8 cellular contexts compared by ENCODE assay signal in the genomic region with DNA sequence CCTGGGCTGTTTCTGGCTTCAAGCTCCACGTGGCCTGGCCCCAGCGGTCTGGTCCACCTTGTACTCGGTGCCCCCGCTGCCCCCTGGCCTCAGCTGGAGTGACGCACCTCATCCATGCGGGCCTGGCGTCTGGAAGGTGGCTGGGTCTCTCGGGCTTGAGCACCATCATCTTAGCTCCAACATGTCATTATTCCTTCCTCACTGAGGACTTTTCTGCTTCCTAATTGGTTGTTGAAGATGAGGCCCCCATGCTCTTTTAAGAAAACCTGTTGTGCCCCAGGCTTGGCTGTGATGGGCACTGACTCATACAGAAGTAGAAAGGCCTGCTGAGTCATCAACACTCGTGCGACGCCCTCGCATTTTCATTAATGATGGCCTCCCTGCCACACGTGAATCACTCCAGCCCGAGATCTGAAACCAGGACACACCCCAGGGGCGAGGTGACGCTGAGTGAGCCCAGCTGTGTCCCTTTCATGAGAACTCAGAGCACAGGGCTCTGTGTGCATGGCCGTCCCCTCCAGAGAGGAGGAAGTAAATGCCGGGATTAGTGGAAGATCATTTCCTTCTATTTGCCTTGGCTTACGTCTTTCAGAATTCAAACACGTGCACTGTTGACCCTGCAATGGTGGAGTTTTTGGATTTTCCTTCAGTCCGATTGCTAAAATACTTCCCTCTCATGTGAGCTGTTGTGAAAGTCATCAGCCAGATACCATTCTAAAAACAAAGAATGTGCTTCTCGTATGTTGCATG. TPM values are rescaled to one million over a fixed set of nuclear protein-coding genes. Genes with fewer than 3 reads are reported as not detected.
A peak's percentile ranks its signal among the peaks of the same experiment; 100 is the strongest.
DNase-seq lines count a peak whose midpoint lies in the region; ATAC-seq and TF ChIP-seq lines count a peak whose summit lies in the region.

No MANE protein-coding gene starts in this region.

- no peaks in the 10 kb centered on the region for H3K36me3 Mint-ChIP-seq in activated naive CD4-positive, alpha-beta T cell treated with anti-CD3 and anti-CD28 coated beads, Interleukin-2, amount 10 ng/mL, durations not matched to agents 7 days and 5 days
- no peaks in the 10 kb centered on the region for H3K36me3 Mint-ChIP-seq in immature natural killer cell

- 44% methylated on average over 22 of the region's 22 CpGs for WGBS in hepatocyte (ENCODE audit: low lambda C conversion rate, missing lambda C conversion rate)

- no peaks in the 10 kb centered on the region for H3K79me2 ChIP-seq in PC-9 (ENCODE audit: low read depth)
- H3K79me2 ChIP-seq in hepatocyte, result no peaks in the 10 kb centered on the region

- BruUV-seq in A673 (replicated peaks; lab: Mats Ljungman, UMichigan) (no TSS peak), PC-9 (replicated peaks; lab: Mats Ljungman, UMichigan) (no TSS peak)

- no peaks in the 10 kb centered on the region for H3K9me3 Mint-ChIP-seq in activated naive CD4-positive, alpha-beta T cell treated with anti-CD3 and anti-CD28 coated beads, Interleukin-2, amount 10 ng/mL, durations not matched to agents 7 days and 5 days
- no peaks in the 10 kb centered on the region for H3K9me3 Mint-ChIP-seq in immature natural killer cell

- peaks cover 17% of the 10 kb centered on the region; the same call in 1 of the 2 replicates for H3F3A ChIP-seq in PC-9 (ENCODE audit: insufficient read depth, low read depth)

- H2AFZ ChIP-seq in PC-9 (peak overlapping the region; percentile 6; the same call in 1 of the 2 replicates), hepatocyte (peak overlapping the region; percentile 31)

- peaks cover 18% of the 10 kb centered on the region for H3K4me1 ChIP-seq in A673 (ENCODE audit: insufficient read depth, low read length, poor library complexity, severe bottlenecking)
- peaks cover 20% of the 10 kb centered on the region for H3K4me1 ChIP-seq in PC-9 (replicated peaks; ENCODE audit: insufficient read depth)
- peaks cover 9% of the 10 kb centered on the region for H3K4me1 ChIP-seq in hepatocyte (ENCODE audit: insufficient read depth)

- peaks cover 88% of the 10 kb centered on the region for H3K27me3 Mint-ChIP-seq in activated naive CD4-positive, alpha-beta T cell treated with anti-CD3 and anti-CD28 coated beads, Interleukin-2, amount 10 ng/mL, durations not matched to agents 7 days and 5 days
- peaks cover 7 to 24% (median 17%) of the 10 kb centered on the region in 3 donors for H3K27me3 Mint-ChIP-seq in immature natural killer cell (ENCODE audit: low read depth in 3 of 3)

- H3K27ac ChIP-seq in A673 (ENCODE audit: low read depth, low read length, poor library complexity, severe bottlenecking) (no peak overlapping the region), PC-9 (peak overlapping the region; percentile 66), hepatocyte (peak overlapping the region; percentile 72)

- H3K4me3 ChIP-seq in A673 (ENCODE audit: low read depth, low read length, poor library complexity, severe bottlenecking), result no peak overlapping the region
- peak overlapping the region; percentile 23; the same call in 1 of the 2 replicates for H3K4me3 ChIP-seq in PC-9
- no peak overlapping the region for H3K4me3 ChIP-seq in hepatocyte

- intact Hi-C loops in A673 (cut with micrococcal nuclease; ENCODE audit: unreplicated experiment) (no loop called here), PC-9 (cut with micrococcal nuclease; ENCODE audit: unreplicated experiment) (no loop called here)

- no peaks in the 10 kb centered on the region for H3K27me3 ChIP-seq in A673 (replicated peaks; ENCODE audit: insufficient read depth, low read depth, low read length, poor library complexity)
- no peaks in the 10 kb centered on the region for H3K27me3 ChIP-seq in PC-9 (ENCODE audit: insufficient read depth, low read depth)
- H3K27me3 ChIP-seq in hepatocyte, result no peaks in the 10 kb centered on the region

- no peaks in the 10 kb centered on the region for H3K9me3 ChIP-seq in A673 (ENCODE audit: low read depth, low read length, poor library complexity, severe bottlenecking)
- no peaks in the 10 kb centered on the region for H3K9me3 ChIP-seq in PC-9 (ENCODE audit: insufficient read depth, low read depth)
- no peaks in the 10 kb centered on the region for H3K9me3 ChIP-seq in hepatocyte (ENCODE audit: low read depth)

- peak; percentile 77 for ATAC-seq in GM18858 (IDR thresholded peaks at IDR 0.05; ENCODE audit: unreplicated experiment)
- ATAC-seq in HG03039 (IDR thresholded peaks at IDR 0.05; ENCODE audit: unreplicated experiment), result peak; percentile 92

- H3K4me2 ChIP-seq in PC-9, result peak overlapping the region; percentile 64
- H3K4me2 ChIP-seq in hepatocyte, result peak overlapping the region; percentile 53

- H3K27ac Mint-ChIP-seq in activated naive CD4-positive, alpha-beta T cell treated with anti-CD3 and anti-CD28 coated beads, Interleukin-2, amount 10 ng/mL, durations not matched to agents 7 days and 5 days, result no peak overlapping the region
- no peak overlapping the region for H3K27ac Mint-ChIP-seq in immature natural killer cell

- H3K4me1 Mint-ChIP-seq in activated naive CD4-positive, alpha-beta T cell treated with anti-CD3 and anti-CD28 coated beads, Interleukin-2, amount 10 ng/mL, durations not matched to agents 7 days and 5 days, result peaks cover 11% of the 10 kb centered on the region
- no peaks in the 10 kb centered on the region for H3K4me1 Mint-ChIP-seq in immature natural killer cell

- no peaks in the 10 kb centered on the region for H3K9me2 ChIP-seq in PC-9 (ENCODE audit: insufficient read depth)
- no peaks in the 10 kb centered on the region for H3K9me2 ChIP-seq in hepatocyte (replicated peaks; ENCODE audit: insufficient read depth)

- H4K20me1 ChIP-seq in PC-9 (ENCODE audit: insufficient read depth), result no peaks in the 10 kb centered on the region
- no peaks in the 10 kb centered on the region for H4K20me1 ChIP-seq in hepatocyte (ENCODE audit: insufficient read depth, poor library complexity, severe bottlenecking)

- CTCF ChIA-PET in A673 (lab: Charles Lee), result no interaction called here
- CTCF ChIA-PET in PC-9 (lab: Charles Lee), result interaction anchor here (0.6 kb wide), 1 partner anchor 16 kb away, joined by 3 read pairs; no protein-coding TSS in a partner anchor
- CTCF ChIA-PET in activated naive CD4-positive, alpha-beta T cell treated with anti-CD3 and anti-CD28 coated beads, Interleukin-2, amount 10 ng/mL, durations not matched to agents 7 days and 5 days (lab: Charles Lee), result no interaction called here

- H3K4me3 Mint-ChIP-seq in activated naive CD4-positive, alpha-beta T cell treated with anti-CD3 and anti-CD28 coated beads, Interleukin-2, amount 10 ng/mL, durations not matched to agents 7 days and 5 days, result no peak overlapping the region
- no peak overlapping the region for H3K4me3 Mint-ChIP-seq in immature natural killer cell

- H3K36me3 ChIP-seq in A673 (ENCODE audit: insufficient read depth, low read length, poor library complexity, severe bottlenecking) (no peaks in the 10 kb centered on the region), PC-9 (ENCODE audit: low read depth) (no peaks in the 10 kb centered on the region), hepatocyte (replicated peaks; ENCODE audit: insufficient read depth, low read depth) (no peaks in the 10 kb centered on the region)

- POLR2A ChIA-PET in A673 (lab: Charles Lee; ENCODE audit: low non-redundant PET), result interaction anchor here (0.6 kb wide), 1 partner anchor 750 kb away, joined by 6 read pairs; no protein-coding TSS in a partner anchor
- POLR2A ChIA-PET in PC-9 (lab: Charles Lee; ENCODE audit: unreplicated experiment), result no interaction called here

- TF ChIP-seq CTCF in A673 (conservative IDR thresholded peaks at IDR 0.05; ENCODE audit: low read depth, low read length), result no peak
- no peak for TF ChIP-seq CTCF in PC-9 (conservative IDR thresholded peaks at IDR 0.05)
- no peak for TF ChIP-seq CTCF in hepatocyte (IDR thresholded peaks at IDR 0.05; ENCODE audit: poor library complexity)

- DNase-seq in A673 (ENCODE audit: low spot score) (peak; percentile 90), PC-9 (peak; percentile 82 to 97), hepatocyte (ENCODE audit: low spot score) (peak; percentile 95), immature natural killer cell (no peak)
- DNase-seq in activated naive CD4-positive, alpha-beta T cell treated with anti-CD3 and anti-CD28 coated beads, Interleukin-2, amount 10 ng/mL, durations not matched to agents 7 days and 5 days, result peak; percentile 44
- DNase-seq in stimulated activated CD4-positive, alpha-beta T cell treated with anti-CD3 and anti-CD28 coated beads, Interleukin-4, amount 100 ng/mL, for 24 hours, result peak; percentile 83

RNA-seq across cellular contexts. Expression of gene GJA3, which starts 14.0 kb away (rescaled TPM):
- total RNA-seq in A673 (2021) (0.43 and 0.48 TPM in 2 replicates), PC-9 (2021) (0.15 TPM in 1 of 2 replicates, not detected in the other), hepatocyte (0.16 and 0.23 TPM in 2 replicates)
- polyA plus RNA-seq in hepatocyte (0.10 and 0.16 TPM in 2 replicates), immature natural killer cell (not detected)

RNA-seq across cellular contexts. Expression of gene GJB2, which starts 17.9 kb away (rescaled TPM):
- total RNA-seq in A673 (2021), result not detected in 2 replicates
- 4.2 and 5.5 TPM in 2 replicates for total RNA-seq in PC-9 (2021)
- total RNA-seq in hepatocyte, result 6.1 and 10.3 TPM in 2 replicates
- 5.9 and 11.1 TPM in 2 replicates for polyA plus RNA-seq in hepatocyte
- not detected for polyA plus RNA-seq in immature natural killer cell

RNA-seq across cellular contexts. Expression of gene GJB6, which starts 57.3 kb away (rescaled TPM):
- total RNA-seq in A673 (2021) (not detected in 2 replicates), PC-9 (2021) (not detected in 2 replicates), hepatocyte (0.52 and 2.2 TPM in 2 replicates)
- polyA plus RNA-seq in hepatocyte (0.79 and 1.2 TPM in 2 replicates), immature natural killer cell (not detected)

Comparison
In these comparisons a context has a peak if more than half of its experiments do, and no peak if none do; other contexts are left out.
1. DNase-seq: peak in A673 (single experiment), PC-9 (2 of 2), activated naive CD4-positive, alpha-beta T cell treated with anti-CD3 and anti-CD28 coated beads, Interleukin-2, amount 10 ng/mL, durations not matched to agents 7 days and 5 days (single experiment), hepatocyte (single experiment) and stimulated activated CD4-positive, alpha-beta T cell treated with anti-CD3 and anti-CD28 coated beads, Interleukin-4, amount 100 ng/mL, for 24 hours (single experiment); none in immature natural killer cell (0 of 3).